ENCODE assay signal across 1 cellular context in genomic region chr6:5079692-5080091, GRCh38.
TF ChIP-seq lines count a peak whose summit lies in the region.

No MANE protein-coding gene starts in this region.

TF ChIP-seq in HepG2, 621 proteins besides CTCF, POLR2A, EP300 and RAD21 (continued from another document):
- TF ChIP-seq, protein P1, sequence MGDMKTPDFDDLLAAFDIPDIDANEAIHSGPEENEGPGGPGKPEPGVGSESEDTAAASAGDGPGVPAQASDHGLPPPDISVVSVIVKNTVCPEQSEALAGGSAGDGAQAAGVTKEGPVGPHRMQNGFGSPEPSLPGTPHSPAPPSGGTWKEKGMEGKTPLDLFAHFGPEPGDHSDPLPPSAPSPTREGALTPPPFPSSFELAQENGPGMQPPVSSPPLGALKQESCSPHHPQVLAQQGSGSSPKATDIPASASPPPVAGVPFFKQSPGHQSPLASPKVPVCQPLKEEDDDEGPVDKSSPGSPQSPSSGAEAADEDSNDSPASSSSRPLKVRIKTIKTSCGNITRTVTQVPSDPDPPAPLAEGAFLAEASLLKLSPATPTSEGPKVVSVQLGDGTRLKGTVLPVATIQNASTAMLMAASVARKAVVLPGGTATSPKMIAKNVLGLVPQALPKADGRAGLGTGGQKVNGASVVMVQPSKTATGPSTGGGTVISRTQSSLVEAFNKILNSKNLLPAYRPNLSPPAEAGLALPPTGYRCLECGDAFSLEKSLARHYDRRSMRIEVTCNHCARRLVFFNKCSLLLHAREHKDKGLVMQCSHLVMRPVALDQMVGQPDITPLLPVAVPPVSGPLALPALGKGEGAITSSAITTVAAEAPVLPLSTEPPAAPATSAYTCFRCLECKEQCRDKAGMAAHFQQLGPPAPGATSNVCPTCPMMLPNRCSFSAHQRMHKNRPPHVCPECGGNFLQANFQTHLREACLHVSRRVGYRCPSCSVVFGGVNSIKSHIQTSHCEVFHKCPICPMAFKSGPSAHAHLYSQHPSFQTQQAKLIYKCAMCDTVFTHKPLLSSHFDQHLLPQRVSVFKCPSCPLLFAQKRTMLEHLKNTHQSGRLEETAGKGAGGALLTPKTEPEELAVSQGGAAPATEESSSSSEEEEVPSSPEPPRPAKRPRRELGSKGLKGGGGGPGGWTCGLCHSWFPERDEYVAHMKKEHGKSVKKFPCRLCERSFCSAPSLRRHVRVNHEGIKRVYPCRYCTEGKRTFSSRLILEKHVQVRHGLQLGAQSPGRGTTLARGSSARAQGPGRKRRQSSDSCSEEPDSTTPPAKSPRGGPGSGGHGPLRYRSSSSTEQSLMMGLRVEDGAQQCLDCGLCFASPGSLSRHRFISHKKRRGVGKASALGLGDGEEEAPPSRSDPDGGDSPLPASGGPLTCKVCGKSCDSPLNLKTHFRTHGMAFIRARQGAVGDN (CRISPR knock-in tag; IDR thresholded peaks at IDR 0.05) = no peak
- TF ChIP-seq, protein P2, sequence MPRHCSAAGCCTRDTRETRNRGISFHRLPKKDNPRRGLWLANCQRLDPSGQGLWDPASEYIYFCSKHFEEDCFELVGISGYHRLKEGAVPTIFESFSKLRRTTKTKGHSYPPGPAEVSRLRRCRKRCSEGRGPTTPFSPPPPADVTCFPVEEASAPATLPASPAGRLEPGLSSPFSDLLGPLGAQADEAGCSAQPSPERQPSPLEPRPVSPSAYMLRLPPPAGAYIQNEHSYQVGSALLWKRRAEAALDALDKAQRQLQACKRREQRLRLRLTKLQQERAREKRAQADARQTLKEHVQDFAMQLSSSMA (CRISPR knock-in tag; IDR thresholded peaks at IDR 0.05) = no peak
- TF ChIP-seq ATF7-NPFF (CRISPR knock-in tag; IDR thresholded peaks at IDR 0.05; ENCODE audit: low read depth) (no peak), ZNF644 (CRISPR knock-in tag; IDR thresholded peaks at IDR 0.05; ENCODE audit: low read depth) (0 out of 2 replicates have a peak, but pooled peaks have one; percentile 16), CEBPG (CRISPR knock-in tag; IDR thresholded peaks at IDR 0.05) (peak; percentile 70), HHEX (CRISPR knock-in tag; IDR thresholded peaks at IDR 0.05) (no peak), CEBPB (IDR thresholded peaks at IDR 0.05; ENCODE audit: borderline replicate concordance, low read depth, low read length) (peak; percentile 53; the same call in 1 of the 2 replicates)
- TF ChIP-seq, protein P3, sequence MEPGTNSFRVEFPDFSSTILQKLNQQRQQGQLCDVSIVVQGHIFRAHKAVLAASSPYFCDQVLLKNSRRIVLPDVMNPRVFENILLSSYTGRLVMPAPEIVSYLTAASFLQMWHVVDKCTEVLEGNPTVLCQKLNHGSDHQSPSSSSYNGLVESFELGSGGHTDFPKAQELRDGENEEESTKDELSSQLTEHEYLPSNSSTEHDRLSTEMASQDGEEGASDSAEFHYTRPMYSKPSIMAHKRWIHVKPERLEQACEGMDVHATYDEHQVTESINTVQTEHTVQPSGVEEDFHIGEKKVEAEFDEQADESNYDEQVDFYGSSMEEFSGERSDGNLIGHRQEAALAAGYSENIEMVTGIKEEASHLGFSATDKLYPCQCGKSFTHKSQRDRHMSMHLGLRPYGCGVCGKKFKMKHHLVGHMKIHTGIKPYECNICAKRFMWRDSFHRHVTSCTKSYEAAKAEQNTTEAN (CRISPR knock-in tag; conservative IDR thresholded peaks at IDR 0.05) = peak; percentile 97
TF ChIP-seq in HepG2: peak in this region for 7.
